Comparison of ENCODE assay signal across 28 cellular contexts in genomic region chr5:66057239-66057638, GRCh38.
"Had no signal": no experiment of that assay in that cellular context is flagged by ENCODE, and none has a peak within 500 bp of the region (broad histone marks: within the 10 kb centered on the region; RNA-seq: fewer than 3 reads in every experiment).

No MANE protein-coding gene starts in this region.

- H3K27ac ChIP-seq: neural progenitor cell, ovary, parathyroid adenoma, psoas muscle, right lobe of liver, sigmoid colon, stomach, thoracic aorta, thyroid gland, tibial nerve, upper lobe of left lung, vagina had no signal

- H3K4me3 Mint-ChIP-seq: natural killer cell; nephron; neural progenitor cell; stimulated activated effector memory CD8-positive, alpha-beta T cell treated with anti-CD3 and anti-CD28 coated beads, Interleukin-12 subunit alpha, Interleukin-12 subunit beta, amount 100 ng/mL, for 72 hours; stimulated activated naive B cell treated with anti-CD40 and anti-IgM and Interleukin-4, amounts not matched to agents 10 μg/mL and 1 μg/mL and 100 μg/mL, for 72 hours; stimulated activated naive CD8-positive, alpha-beta T cell treated with anti-CD3 and anti-CD28 coated beads, Interleukin-15, Interleukin-2, amounts not matched to agents 100 ng/mL and 50 ng/mL, for 24 hours had no signal

- H3K9me3 ChIP-seq: ovary, psoas muscle, right lobe of liver, sigmoid colon, stomach, thoracic aorta, thyroid gland, upper lobe of left lung, vagina had no signal

- H3K4me2 ChIP-seq: neural progenitor cell had no signal

- H3K36me3 ChIP-seq: ovary had no signal

- FAIRE-seq: small intestine, urothelium cell line had no signal

- H3K27me3 ChIP-seq: neural progenitor cell, ovary, right lobe of liver, sigmoid colon, stomach, thyroid gland, tibial nerve, upper lobe of left lung, vagina had no signal

- H3K4me3 ChIP-seq: neural progenitor cell, ovary, psoas muscle, right lobe of liver, sigmoid colon, stomach, thoracic aorta, thyroid gland, tibial nerve, upper lobe of left lung, vagina had no signal

- H3K4me1 ChIP-seq: neural progenitor cell, parathyroid adenoma, psoas muscle, right lobe of liver, sigmoid colon, stomach, thyroid gland, tibial nerve, upper lobe of left lung, vagina had no signal

- H2AFZ ChIP-seq: neural progenitor cell, parathyroid adenoma had no signal

- H3K27ac Mint-ChIP-seq: nephron; neural progenitor cell; progenitor cell of endocrine pancreas; stimulated activated effector memory CD8-positive, alpha-beta T cell treated with anti-CD3 and anti-CD28 coated beads, Interleukin-12 subunit alpha, Interleukin-12 subunit beta, amount 100 ng/mL, for 72 hours; stimulated activated naive B cell treated with anti-CD40 and anti-IgM and Interleukin-4, amounts not matched to agents 10 μg/mL and 1 μg/mL and 100 μg/mL, for 72 hours; stimulated activated naive CD8-positive, alpha-beta T cell treated with anti-CD3 and anti-CD28 coated beads, Interleukin-15, Interleukin-2, amounts not matched to agents 100 ng/mL and 50 ng/mL, for 24 hours had no signal

- H3K27me3 Mint-ChIP-seq: progenitor cell of endocrine pancreas; stimulated activated naive B cell treated with anti-CD40 and anti-IgM and Interleukin-4, amounts not matched to agents 10 μg/mL and 1 μg/mL and 100 μg/mL, for 72 hours; stimulated activated naive CD8-positive, alpha-beta T cell treated with anti-CD3 and anti-CD28 coated beads, Interleukin-15, Interleukin-2, amounts not matched to agents 100 ng/mL and 50 ng/mL, for 24 hours had no signal

- H3K4me1 Mint-ChIP-seq: nephron, neural progenitor cell had no signal

- H3K9me3 Mint-ChIP-seq: natural killer cell had no signal

- H3K9ac ChIP-seq: neural progenitor cell, parathyroid adenoma had no signal

- ATAC-seq: natural killer cell; psoas muscle; right cardiac atrium; right lobe of liver; stimulated activated effector memory CD8-positive, alpha-beta T cell treated with anti-CD3 and anti-CD28 coated beads, Interleukin-12 subunit alpha, Interleukin-12 subunit beta, amount 100 ng/mL, for 72 hours; stimulated activated naive B cell treated with anti-CD40 and anti-IgM and Interleukin-4, amounts not matched to agents 10 μg/mL and 1 μg/mL and 100 μg/mL, for 72 hours had no signal

- DNase-seq: natural killer cell; occipital lobe; ovary; posterior cingulate gyrus; psoas muscle; right cardiac atrium; right lobe of liver; sigmoid colon; small intestine; stimulated activated CD4-positive, alpha-beta T cell treated with anti-CD3 and anti-CD28 coated beads, Interleukin-15, amount 100 ng/mL, for 24 hours; stimulated activated CD4-positive, alpha-beta T cell treated with anti-CD3 and anti-CD28 coated beads, Interleukin-2, amount 100 ng/mL, for 24 hours; stimulated activated CD4-positive, alpha-beta T cell treated with anti-CD3 and anti-CD28 coated beads, Interleukin-2, amount 100 ng/mL, for 48 hours; stimulated activated CD4-positive, alpha-beta T cell treated with anti-CD3 and anti-CD28 coated beads, Interleukin-4, amount 100 ng/mL, for 24 hours; stimulated activated naive B cell treated with anti-CD40 and anti-IgM and Interleukin-4, amounts not matched to agents 10 μg/mL and 1 μg/mL and 100 μg/mL, for 72 hours; stimulated activated naive CD4-positive, alpha-beta T cell treated with Interleukin-2 at 50 U/mL for 16 hours; stomach; thyroid gland; upper lobe of left lung had no signal
